Comparison of ENCODE assay signal across 9 cellular contexts in the genomic region with DNA sequence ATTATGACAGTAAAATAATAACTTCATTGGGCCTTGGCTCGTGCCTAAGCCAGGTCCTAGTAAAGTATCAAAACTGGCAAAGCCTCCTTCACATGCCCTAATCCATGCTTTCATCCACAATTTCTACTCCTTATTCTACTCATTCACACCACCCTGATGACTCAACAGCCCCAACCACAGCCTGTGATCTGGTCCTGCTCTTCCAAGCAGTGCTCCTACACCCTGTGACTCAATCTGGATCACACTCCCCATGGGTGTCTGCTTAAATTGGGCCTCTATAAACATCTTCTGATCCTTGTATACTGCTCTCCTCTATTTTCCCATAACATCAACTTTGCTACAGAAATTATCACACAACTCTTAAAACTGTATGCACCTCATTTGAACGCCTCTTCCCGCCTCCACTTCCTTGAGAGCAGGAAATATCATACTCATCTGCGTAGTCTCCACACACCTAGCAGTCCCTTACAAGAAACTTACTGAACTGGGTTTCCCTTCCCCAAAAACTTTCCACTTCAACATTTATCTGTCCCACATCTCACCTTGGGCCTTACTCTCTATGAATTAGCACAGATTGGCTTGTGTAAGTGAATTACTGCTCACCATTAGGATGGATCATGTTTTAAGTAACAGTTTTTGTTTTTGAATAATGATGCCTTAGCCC. TPM values are rescaled to one million over a fixed set of nuclear protein-coding genes. Genes with fewer than 3 reads are reported as not detected.
DNase-seq lines count a peak whose midpoint lies in the region; ATAC-seq, FAIRE-seq and TF ChIP-seq lines count a peak whose summit lies in the region.
"Had no signal": no experiment of that assay in that cellular context is flagged by ENCODE, and none has a peak within 500 bp of the region (broad histone marks: within the 10 kb centered on the region; RNA-seq: fewer than 3 reads in every experiment).

No MANE protein-coding gene starts in this region.

- no peak for TF ChIP-seq CTCF in astrocyte (IDR thresholded peaks at IDR 0.05; ENCODE audit: insufficient read depth, low read depth, low read length)

- no peak overlapping the region for H3K4me3 Mint-ChIP-seq in astrocyte (ENCODE audit: unreplicated experiment)

- H3K36me3 ChIP-seq in astrocyte (ENCODE audit: insufficient read depth, low read length), result peaks cover 45% of the 10 kb centered on the region

- no peaks in the 10 kb centered on the region for H3K27me3 Mint-ChIP-seq in astrocyte (ENCODE audit: low read depth, unreplicated experiment)

- ATAC-seq in activated CD4-positive, CD25-positive, alpha-beta regulatory T cell treated with anti-CD3 and anti-CD28 coated beads, Interleukin-2, amount 50 U/mL, for 24 hours, result peak; percentile 58 to 61
- ATAC-seq in HG03342 (IDR thresholded peaks at IDR 0.05; ENCODE audit: unreplicated experiment), result peak; percentile 68
- no peak for ATAC-seq in GM21423 (IDR thresholded peaks at IDR 0.05; ENCODE audit: unreplicated experiment)

- FAIRE-seq in astrocyte (lab: Jason Lieb, UNC), result peak; percentile 85
- FAIRE-seq: A204.1 had no signal

- H3K27ac Mint-ChIP-seq in astrocyte (ENCODE audit: unreplicated experiment), result peak overlapping the region; percentile 21

- peak overlapping the region; percentile 14 for H3K27ac ChIP-seq in astrocyte (ENCODE audit: low read depth, low read length)

- H3K4me1 Mint-ChIP-seq in astrocyte (ENCODE audit: low read depth, unreplicated experiment), result peaks cover 8% of the 10 kb centered on the region

- H3K27me3 ChIP-seq in astrocyte (ENCODE audit: insufficient read depth, low read length), result no peaks in the 10 kb centered on the region

- peaks cover 5% of the 10 kb centered on the region for H4K20me1 ChIP-seq in astrocyte (ENCODE audit: insufficient read depth, low read length)

- no peak overlapping the region for H3K4me3 ChIP-seq in astrocyte (ENCODE audit: insufficient read depth, low read depth, low read length)

- DNase-seq in activated CD4-positive, CD25-positive, alpha-beta regulatory T cell treated with anti-CD3 and anti-CD28 coated beads, Interleukin-2, amount 50 U/mL, for 72 hours, result no peak
- peak; percentile 61 for DNase-seq in astrocyte (ENCODE audit: low read depth)
- peak; percentile 31 to 57 for DNase-seq in stimulated activated CD4-positive, alpha-beta T cell treated with anti-CD3 and anti-CD28 coated beads, Interleukin-2, amount 100 ng/mL, for 24 hours
- DNase-seq in NCI-H69 (lab: John Stamatoyannopoulos, UW), result no peak
- no peak for DNase-seq in NCI-H1694 (lab: John Stamatoyannopoulos, UW)

- no peaks in the 10 kb centered on the region for H3K9me3 ChIP-seq in astrocyte (ENCODE audit: insufficient read depth, low read depth, low read length)

- H3K4me2 ChIP-seq in astrocyte (ENCODE audit: low read length), result peak overlapping the region; percentile 13

- H3K9ac ChIP-seq in astrocyte (ENCODE audit: low read length), result no peak overlapping the region

- H3K9me3 Mint-ChIP-seq in astrocyte (ENCODE audit: unreplicated experiment), result no peaks in the 10 kb centered on the region

- H3K79me2 ChIP-seq in astrocyte (ENCODE audit: insufficient read depth, low read length), result peaks cover 4% of the 10 kb centered on the region

- no peak overlapping the region for H2AFZ ChIP-seq in astrocyte (ENCODE audit: low read depth, low read length)

- H3K4me1 ChIP-seq in astrocyte (ENCODE audit: insufficient read depth, low read length), result peaks cover 6% of the 10 kb centered on the region

- peaks cover 11% of the 10 kb centered on the region for H3K36me3 Mint-ChIP-seq in astrocyte (ENCODE audit: low read depth, unreplicated experiment)

RNA-seq across cellular contexts. Expression of gene GTF3C3, which starts 15.9 kb away (rescaled TPM):
- 38.1 and 43.2 TPM in 2 replicates for total RNA-seq in astrocyte

RNA-seq across cellular contexts. Expression of gene C2orf66, which starts 25.6 kb away (rescaled TPM):
- total RNA-seq in astrocyte, result 0.29 and 0.54 TPM in 2 replicates

Comparison
In these comparisons a context has a peak if more than half of its experiments do, and no peak if none do; other contexts are left out.
1. DNase-seq: peak in astrocyte (single experiment) and stimulated activated CD4-positive, alpha-beta T cell treated with anti-CD3 and anti-CD28 coated beads, Interleukin-2, amount 100 ng/mL, for 24 hours (2 of 2); none in activated CD4-positive, CD25-positive, alpha-beta regulatory T cell treated with anti-CD3 and anti-CD28 coated beads, Interleukin-2, amount 50 U/mL, for 72 hours (single experiment), NCI-H69 (single experiment) and NCI-H1694 (single experiment).